In genomic region chr4:70601422-70602039, GRCh38 we compare ENCODE assay signal across 9 cellular contexts. TPM values are rescaled to one million over a fixed set of nuclear protein-coding genes. Genes with fewer than 3 reads are reported as not detected.
DNase-seq lines count a peak whose midpoint lies in the region; ATAC-seq, FAIRE-seq and TF ChIP-seq lines count a peak whose summit lies in the region.
"Had no signal": no experiment of that assay in that cellular context is flagged by ENCODE, and none has a peak within 500 bp of the region (broad histone marks: within the 10 kb centered on the region; RNA-seq: fewer than 3 reads in every experiment).

No MANE protein-coding gene starts in this region.

- POLR2A ChIA-PET in activated CD8-positive, alpha-beta T cell treated with anti-CD3 and anti-CD28 coated beads for 36 hours (lab: Charles Lee), result no interaction called here
- POLR2A ChIA-PET in endothelial cell of umbilical vein (lab: Charles Lee), result no interaction called here

- no TSS peak for BruUV-seq in endothelial cell of umbilical vein (replicated peaks; lab: Mats Ljungman, UMichigan)

- H4K20me1 ChIP-seq in endothelial cell of umbilical vein (replicated peaks; ENCODE audit: control insufficient read depth, extremely low read depth, insufficient read depth, low read length), result no peaks in the 10 kb centered on the region

- no peaks in the 10 kb centered on the region for H3K9me3 Mint-ChIP-seq in activated CD8-positive, alpha-beta T cell treated with anti-CD3 and anti-CD28 coated beads for 36 hours
- no peaks in the 10 kb centered on the region for H3K9me3 Mint-ChIP-seq in natural killer cell treated with Interleukin-12 subunit alpha and Interleukin-12 subunit beta and Interleukin-15 and Interleukin-18, amount 100 ng/mL, for 72 hours
- H3K9me3 Mint-ChIP-seq in stimulated activated naive CD8-positive, alpha-beta T cell treated with anti-CD3 and anti-CD28 coated beads, Interleukin-15, Interleukin-2, amounts not matched to agents 100 ng/mL and 50 ng/mL, for 24 hours, result no peaks in the 10 kb centered on the region
- H3K9me3 Mint-ChIP-seq: dendritic cell treated with granulocyte-macrophage colony-stimulating factor and Interleukin-4, amounts not matched to agents 40 ng/mL and 50 ng/mL, for 4 days had no signal

- no peak overlapping the region for H3K4me3 ChIP-seq in endothelial cell of umbilical vein (replicated peaks in 1 of 3; ENCODE audit: insufficient read depth in 1 of 3, low read depth in 1 of 3, low read length in 3 of 3)

- H3K36me3 ChIP-seq in endothelial cell of umbilical vein (ENCODE audit: control insufficient read depth in 2 of 2, extremely low read depth in 1 of 2, insufficient read depth in 2 of 2, low read length in 2 of 2), result no peaks in the 10 kb centered on the region

- H2AFZ ChIP-seq in endothelial cell of umbilical vein (ENCODE audit: low read depth, low read length), result no peak overlapping the region

- no peak overlapping the region for H3K4me3 Mint-ChIP-seq in activated CD8-positive, alpha-beta T cell treated with anti-CD3 and anti-CD28 coated beads for 36 hours
- no peak overlapping the region for H3K4me3 Mint-ChIP-seq in natural killer cell treated with Interleukin-12 subunit alpha and Interleukin-12 subunit beta and Interleukin-15 and Interleukin-18, amount 100 ng/mL, for 72 hours
- H3K4me3 Mint-ChIP-seq in stimulated activated naive CD8-positive, alpha-beta T cell treated with anti-CD3 and anti-CD28 coated beads, Interleukin-15, Interleukin-2, amounts not matched to agents 100 ng/mL and 50 ng/mL, for 24 hours, result no peak overlapping the region
- H3K4me3 Mint-ChIP-seq: dendritic cell treated with granulocyte-macrophage colony-stimulating factor and Interleukin-4, amounts not matched to agents 40 ng/mL and 50 ng/mL, for 4 days had no signal

- no peaks in the 10 kb centered on the region for H3K9me3 ChIP-seq in endothelial cell of umbilical vein (replicated peaks; ENCODE audit: control insufficient read depth, insufficient read depth, low read length)

- H3K4me2 ChIP-seq in endothelial cell of umbilical vein (ENCODE audit: insufficient read depth, low read length), result no peak overlapping the region

- H3K4me1 ChIP-seq in endothelial cell of umbilical vein (ENCODE audit: control insufficient read depth, extremely low read depth, insufficient read depth, low read length), result no peaks in the 10 kb centered on the region

- no peaks in the 10 kb centered on the region for H3K9me1 ChIP-seq in endothelial cell of umbilical vein (replicated peaks; ENCODE audit: control insufficient read depth, extremely low read depth, insufficient read depth, low read length)

- no peak for TF ChIP-seq POLR2A in endothelial cell of umbilical vein (IDR thresholded peaks at IDR 0.05; ENCODE audit: low read depth, low read length)

- TF ChIP-seq CTCF in activated CD8-positive, alpha-beta T cell treated with anti-CD3 and anti-CD28 coated beads for 36 hours (IDR thresholded peaks at IDR 0.05), result peak; percentile 78
- TF ChIP-seq CTCF in endothelial cell of umbilical vein (IDR thresholded peaks at IDR 0.05; ENCODE audit: extremely low read depth in 1 of 2, insufficient read depth in 1 of 2, low read depth in 1 of 2, low read length in 2 of 2), result peak; percentile 66

- CTCF ChIA-PET in activated CD8-positive, alpha-beta T cell treated with anti-CD3 and anti-CD28 coated beads for 36 hours (lab: Charles Lee), result interaction anchor here (0.6 to 1.5 kb wide), 8 partner anchors 10 to 768 kb away, joined by 3 to 5 read pairs (median 4); partner anchors contain the start of genes AMBN and JCHAIN
- CTCF ChIA-PET in endothelial cell of umbilical vein (lab: Charles Lee), result interaction anchor here (0.6 to 2.9 kb wide), 16 partner anchors 9 to 1866 kb away, joined by 3 to 30 read pairs (median 4); partner anchors contain the start of gene AMBN

- intact Hi-C loops in activated CD8-positive, alpha-beta T cell treated with anti-CD3 and anti-CD28 coated beads for 36 hours (cut with micrococcal nuclease), result loop anchor here (5.0 kb wide), 1 partner anchor 1701 kb away; no protein-coding TSS in a partner anchor
- intact Hi-C loops in endothelial cell of umbilical vein (cut with micrococcal nuclease), result loop anchor here (1.0 to 5.0 kb wide), 6 partner anchors 51 to 1702 kb away; partner anchors contain the start of gene UTP3

- H3K27ac ChIP-seq in endothelial cell of umbilical vein (ENCODE audit: insufficient read depth, low read depth, low read length), result no peak overlapping the region

- H3K27ac Mint-ChIP-seq in activated CD8-positive, alpha-beta T cell treated with anti-CD3 and anti-CD28 coated beads for 36 hours, result no peak overlapping the region
- no peak overlapping the region for H3K27ac Mint-ChIP-seq in natural killer cell treated with Interleukin-12 subunit alpha and Interleukin-12 subunit beta and Interleukin-15 and Interleukin-18, amount 100 ng/mL, for 72 hours
- H3K27ac Mint-ChIP-seq in stimulated activated naive CD8-positive, alpha-beta T cell treated with anti-CD3 and anti-CD28 coated beads, Interleukin-15, Interleukin-2, amounts not matched to agents 100 ng/mL and 50 ng/mL, for 24 hours, result peak overlapping the region; percentile 5
- H3K27ac Mint-ChIP-seq: dendritic cell treated with granulocyte-macrophage colony-stimulating factor and Interleukin-4, amounts not matched to agents 40 ng/mL and 50 ng/mL, for 4 days had no signal

- H3K9ac ChIP-seq in endothelial cell of umbilical vein (replicated peaks; ENCODE audit: extremely low read depth, insufficient read depth, low read length), result no peak overlapping the region

- dilution Hi-C loops in endothelial cell of umbilical vein (cut with MboI; ENCODE audit: extremely low pct_ligation_motif_present, low sequenced_read_pairs), result no loop called here

- H3K27me3 ChIP-seq in endothelial cell of umbilical vein (ENCODE audit: control insufficient read depth in 2 of 2, insufficient read depth in 2 of 2, low read length in 2 of 2), result peaks cover 3 to 6% of the 10 kb centered on the region in 2 experiments

- H3K79me2 ChIP-seq in endothelial cell of umbilical vein (ENCODE audit: control insufficient read depth, insufficient read depth, low read length), result no peaks in the 10 kb centered on the region

- H3K27me3 Mint-ChIP-seq in activated CD8-positive, alpha-beta T cell treated with anti-CD3 and anti-CD28 coated beads for 36 hours, result no peaks in the 10 kb centered on the region
- H3K27me3 Mint-ChIP-seq in natural killer cell treated with Interleukin-12 subunit alpha and Interleukin-12 subunit beta and Interleukin-15 and Interleukin-18, amount 100 ng/mL, for 72 hours, result peaks cover 3 to 11% of the 10 kb centered on the region in 2 donors
- no peaks in the 10 kb centered on the region for H3K27me3 Mint-ChIP-seq in stimulated activated naive CD8-positive, alpha-beta T cell treated with anti-CD3 and anti-CD28 coated beads, Interleukin-15, Interleukin-2, amounts not matched to agents 100 ng/mL and 50 ng/mL, for 24 hours
- H3K27me3 Mint-ChIP-seq: dendritic cell treated with granulocyte-macrophage colony-stimulating factor and Interleukin-4, amounts not matched to agents 40 ng/mL and 50 ng/mL, for 4 days had no signal

- peak; percentile 99 for ATAC-seq in GM21447 (IDR thresholded peaks at IDR 0.05; ENCODE audit: unreplicated experiment)
- peak; percentile 92 for ATAC-seq in activated CD8-positive, alpha-beta T cell treated with anti-CD3 and anti-CD28 coated beads for 36 hours
- ATAC-seq in natural killer cell treated with Interleukin-12 subunit alpha and Interleukin-12 subunit beta and Interleukin-15 and Interleukin-18, amount 100 ng/mL, for 72 hours, result peak; percentile 67 to 76

- H3K36me3 Mint-ChIP-seq in activated CD8-positive, alpha-beta T cell treated with anti-CD3 and anti-CD28 coated beads for 36 hours (ENCODE audit: low read depth), result no peaks in the 10 kb centered on the region
- no peaks in the 10 kb centered on the region for H3K36me3 Mint-ChIP-seq in natural killer cell treated with Interleukin-12 subunit alpha and Interleukin-12 subunit beta and Interleukin-15 and Interleukin-18, amount 100 ng/mL, for 72 hours
- no peaks in the 10 kb centered on the region for H3K36me3 Mint-ChIP-seq in stimulated activated naive CD8-positive, alpha-beta T cell treated with anti-CD3 and anti-CD28 coated beads, Interleukin-15, Interleukin-2, amounts not matched to agents 100 ng/mL and 50 ng/mL, for 24 hours (ENCODE audit: low read depth)

- FAIRE-seq in endothelial cell of umbilical vein (lab: Jason Lieb, UNC), result peak; percentile 82

- peak; percentile 81 for DNase-seq in DMS53 treated with DMSO at 0.1 percent for 48 hours (lab: John Stamatoyannopoulos, UW; ENCODE audit: unreplicated experiment)
- DNase-seq in HPDE6-E6E7 (ENCODE audit: extremely low spot score), result peak; percentile 38
- peak; percentile 63 for DNase-seq in NCI-H82 treated with DMSO at 0.1 percent for 48 hours (lab: John Stamatoyannopoulos, UW; ENCODE audit: unreplicated experiment)
- peak; percentile 69 for DNase-seq in activated CD8-positive, alpha-beta T cell treated with anti-CD3 and anti-CD28 coated beads for 36 hours
- DNase-seq in endothelial cell of umbilical vein (ENCODE audit: low read depth, low spot score), result peak; percentile 56
- peak; percentile 68 for DNase-seq in natural killer cell treated with Interleukin-12 subunit alpha and Interleukin-12 subunit beta and Interleukin-15 and Interleukin-18, amount 100 ng/mL, for 72 hours (ENCODE audit: low spot score)

- H3K4me1 Mint-ChIP-seq in activated CD8-positive, alpha-beta T cell treated with anti-CD3 and anti-CD28 coated beads for 36 hours (ENCODE audit: low read depth), result no peaks in the 10 kb centered on the region
- no peaks in the 10 kb centered on the region for H3K4me1 Mint-ChIP-seq in natural killer cell treated with Interleukin-12 subunit alpha and Interleukin-12 subunit beta and Interleukin-15 and Interleukin-18, amount 100 ng/mL, for 72 hours (ENCODE audit: low read depth in 2 of 2)
- H3K4me1 Mint-ChIP-seq in stimulated activated naive CD8-positive, alpha-beta T cell treated with anti-CD3 and anti-CD28 coated beads, Interleukin-15, Interleukin-2, amounts not matched to agents 100 ng/mL and 50 ng/mL, for 24 hours (ENCODE audit: low read depth), result no peaks in the 10 kb centered on the region

RNA-seq across cellular contexts. Expression of gene AMBN, which starts 9.5 kb away (rescaled TPM):
- total RNA-seq in activated CD8-positive, alpha-beta T cell treated with anti-CD3 and anti-CD28 coated beads for 36 hours, result not detected
- not detected in 2 replicates for total RNA-seq in endothelial cell of umbilical vein
- not detected in 2 replicates for polyA plus RNA-seq in endothelial cell of umbilical vein
- polyA plus RNA-seq in endothelial cell of umbilical vein (2011; cell fraction: cytosol; rRNA removed), result not detected in 2 replicates
- polyA plus RNA-seq in endothelial cell of umbilical vein (2011; cell fraction: nucleus; rRNA removed), result not detected in 2 replicates
- polyA plus RNA-seq in endothelial cell of umbilical vein (2012), result not detected in 2 replicates
- polyA minus RNA-seq in endothelial cell of umbilical vein, result not detected in 2 replicates
- polyA minus RNA-seq in endothelial cell of umbilical vein (2011; cell fraction: cytosol; rRNA and poly(A)+ RNA removed), result not detected
- not detected in 2 replicates for polyA minus RNA-seq in endothelial cell of umbilical vein (2011; cell fraction: nucleus; rRNA and poly(A)+ RNA removed)
- total RNA-seq in natural killer cell treated with Interleukin-12 subunit alpha and Interleukin-12 subunit beta and Interleukin-15 and Interleukin-18, amount 100 ng/mL, for 72 hours, result not detected

RNA-seq across cellular contexts. Expression of gene ENAM, which starts 27.0 kb away (rescaled TPM):
- not detected for total RNA-seq in activated CD8-positive, alpha-beta T cell treated with anti-CD3 and anti-CD28 coated beads for 36 hours
- 0.05 TPM in 1 of 2 replicates, not detected in the other for total RNA-seq in endothelial cell of umbilical vein
- polyA plus RNA-seq in endothelial cell of umbilical vein, result 0.05 and 0.07 TPM in 2 replicates
- polyA plus RNA-seq in endothelial cell of umbilical vein (2011; cell fraction: cytosol; rRNA removed), result 0.05 and 0.10 TPM in 2 replicates
- 0.03 and 0.13 TPM in 2 replicates for polyA plus RNA-seq in endothelial cell of umbilical vein (2011; cell fraction: nucleus; rRNA removed)
- 0.03 and 0.10 TPM in 2 replicates for polyA plus RNA-seq in endothelial cell of umbilical vein (2012)
- polyA minus RNA-seq in endothelial cell of umbilical vein, result 0.08 and 0.49 TPM in 2 replicates
- not detected for polyA minus RNA-seq in endothelial cell of umbilical vein (2011; cell fraction: cytosol; rRNA and poly(A)+ RNA removed)
- polyA minus RNA-seq in endothelial cell of umbilical vein (2011; cell fraction: nucleus; rRNA and poly(A)+ RNA removed), result 0.29 TPM in 2 replicates
- total RNA-seq in natural killer cell treated with Interleukin-12 subunit alpha and Interleukin-12 subunit beta and Interleukin-15 and Interleukin-18, amount 100 ng/mL, for 72 hours, result not detected
